In the genomic region with DNA sequence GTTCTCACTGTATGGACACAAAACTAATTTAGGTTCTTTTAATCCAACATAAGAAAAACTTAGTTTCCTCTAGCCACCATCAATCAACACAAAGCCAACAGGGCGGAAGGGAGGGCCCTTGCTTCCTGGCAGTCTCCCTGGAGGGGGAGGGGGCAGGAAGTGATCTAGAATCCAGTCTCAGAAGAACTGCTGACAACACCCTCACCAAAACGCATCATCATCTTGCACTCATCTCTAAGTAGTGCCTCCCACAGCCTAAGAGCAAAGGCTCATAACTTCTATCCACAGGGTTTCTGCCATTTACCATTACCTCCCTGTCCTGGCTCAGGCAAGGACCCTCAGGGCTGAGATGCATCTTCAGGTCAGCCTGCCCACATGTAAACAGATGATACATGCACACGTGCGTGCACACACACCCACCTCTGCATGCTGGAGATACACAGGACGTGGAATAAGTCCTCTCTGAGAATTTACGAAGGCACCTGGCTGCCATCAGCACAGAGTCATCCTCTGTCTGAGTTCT, we compare ENCODE assay signal across 9 cellular contexts. TPM values are rescaled to one million over a fixed set of nuclear protein-coding genes. Genes with fewer than 3 reads are reported as not detected.
DNase-seq lines count a peak whose midpoint lies in the region; ATAC-seq and TF ChIP-seq lines count a peak whose summit lies in the region.
"Had no signal": no experiment of that assay in that cellular context is flagged by ENCODE, and none has a peak within 500 bp of the region (broad histone marks: within the 10 kb centered on the region; RNA-seq: fewer than 3 reads in every experiment).

No MANE protein-coding gene starts in this region.

- H3K4me3 ChIP-seq in heart left ventricle = no peak overlapping the region
- H3K4me3 ChIP-seq in right atrium auricular region = no peak overlapping the region
- H3K4me3 ChIP-seq in upper lobe of left lung = no peak overlapping the region
- H3K4me3 ChIP-seq in H7 (ENCODE audit: insufficient read depth, low read depth, low read length) = no peak overlapping the region

- intact Hi-C loops in heart left ventricle (cut with DNase I) = no loop called here

- H3K27me3 ChIP-seq in heart left ventricle (no peaks in the 10 kb centered on the region), right atrium auricular region (no peaks in the 10 kb centered on the region), upper lobe of left lung (no peaks in the 10 kb centered on the region), H7 (ENCODE audit: control insufficient read depth, insufficient read depth, low read length) (no peaks in the 10 kb centered on the region)

- TF ChIP-seq POLR2A in heart left ventricle (IDR thresholded peaks at IDR 0.05) (no peak), upper lobe of left lung (IDR thresholded peaks at IDR 0.05) (no peak)

- H3K36me3 ChIP-seq in heart left ventricle = no peaks in the 10 kb centered on the region
- H3K36me3 ChIP-seq in right atrium auricular region = no peaks in the 10 kb centered on the region
- no peaks in the 10 kb centered on the region for H3K36me3 ChIP-seq in upper lobe of left lung
- no peaks in the 10 kb centered on the region for H3K36me3 ChIP-seq in H7 (replicated peaks; ENCODE audit: control insufficient read depth, insufficient read depth, low read length)

- WGBS in heart left ventricle, 4 donors = 43 to 60% (median 52%) methylated on average over 6 of the region's 6 CpGs
- WGBS in upper lobe of left lung, 2 donors = 32 to 43% methylated on average over 4 to 6 of the region's 6 CpGs

- peak in 3 of 4 donors; percentile 25 to 73 (median 53) for TF ChIP-seq EP300 in upper lobe of left lung (IDR thresholded peaks at IDR 0.05)

- H3K9me3 ChIP-seq in heart left ventricle = no peaks in the 10 kb centered on the region
- no peaks in the 10 kb centered on the region for H3K9me3 ChIP-seq in right atrium auricular region
- H3K9me3 ChIP-seq in upper lobe of left lung = no peaks in the 10 kb centered on the region

- no peak for TF ChIP-seq CTCF in heart left ventricle (IDR thresholded peaks at IDR 0.05)
- no peak for TF ChIP-seq CTCF in right atrium auricular region (IDR thresholded peaks at IDR 0.05)
- no peak for TF ChIP-seq CTCF in upper lobe of left lung (IDR thresholded peaks at IDR 0.05)

- H3K27ac ChIP-seq in heart left ventricle (peak overlapping the region in 2 of 12 donors; percentile 44 to 59), right atrium auricular region (peak overlapping the region in 1 of 2 donors; percentile 30), upper lobe of left lung (peak overlapping the region; percentile 3 to 84 (median 58))

- H3K4me1 ChIP-seq in heart left ventricle = peaks cover 0 to 59% (median 21%) of the 10 kb centered on the region in 12 donors
- H3K4me1 ChIP-seq in right atrium auricular region = peaks cover 0 to 38% of the 10 kb centered on the region in 2 donors
- peaks cover 53 to 88% (median 69%) of the 10 kb centered on the region in 4 donors for H3K4me1 ChIP-seq in upper lobe of left lung

- ATAC-seq in heart left ventricle = peak in 3 of 4 donors; percentile 30 to 73 (median 41)
- peak in 1 of 2 donors; percentile 30 for ATAC-seq in upper lobe of left lung (ENCODE audit: low FRiP score in 2 of 2)
- no peak for ATAC-seq in HG03521 (IDR thresholded peaks at IDR 0.05; ENCODE audit: unreplicated experiment)
- ATAC-seq: left colon had no signal

- DNase-seq in heart left ventricle (peak in 3 of 5 donors; percentile 34 to 71 (median 46)), right atrium auricular region (ENCODE audit: low spot score) (no peak), activated T-helper 1 cell treated with Interleukin-2 at 50 U/mL for 16 hours (ENCODE audit: low read depth) (peak; percentile 59), kidney tubule cell (ENCODE audit: low spot score) (peak; percentile 70), upper lobe of left lung (peak in 1 of 2 donors; percentile 54), H7 (no peak), NCI-H446 treated with DMSO at 0.1 percent for 48 hours (lab: John Stamatoyannopoulos, UW) (no peak)

RNA-seq across cellular contexts. Expression of a gene that starts 20.5 kb away (rescaled TPM):
- 10 to 100 TPM in 1 of 9 donors, 1 to 10 TPM in 8; 3.2 to 11.9 (median 5.1) TPM for total RNA-seq in heart left ventricle
- 1 to 10 TPM; 4.1 TPM for polyA plus RNA-seq in heart left ventricle
- 1 to 10 TPM; 4.7 to 5.8 TPM for total RNA-seq in right atrium auricular region
- 10 to 100 TPM in 5 of 6 donors, 1 to 10 TPM in 1; 9.7 to 23.0 (median 11.6) TPM for total RNA-seq in upper lobe of left lung
- total RNA-seq in H7 (2014; rRNA removed; shearing (Covaris generic)) = 1.8 and 1.9 TPM in 2 replicates

Comparison
In these comparisons a context has a peak if more than half of its experiments do, and no peak if none do; other contexts are left out.
1. DNase-seq: peak in heart left ventricle (3 of 5), activated T-helper 1 cell treated with Interleukin-2 at 50 U/mL for 16 hours (single experiment) and kidney tubule cell (single experiment); none in right atrium auricular region (single experiment), H7 (single experiment) and NCI-H446 treated with DMSO at 0.1 percent for 48 hours (single experiment).